ENCODE assay signal across 2 cellular contexts in genomic region chr16:83420206-83420760, GRCh38.
TF ChIP-seq lines count a peak whose summit lies in the region.

No MANE protein-coding gene starts in this region.

TF ChIP-seq in HepG2, 621 proteins besides CTCF, POLR2A, EP300 and RAD21 (continued from another document):
- 0 out of 2 replicates have a peak, but pooled peaks have one; percentile 20 for TF ChIP-seq PPARG (CRISPR knock-in tag; conservative IDR thresholded peaks at IDR 0.05)
- no peak for TF ChIP-seq PLRG1 (conservative IDR thresholded peaks at IDR 0.05)
- peak; percentile 95 for TF ChIP-seq MIER2 (CRISPR knock-in tag; IDR thresholded peaks at IDR 0.05)

TF ChIP-seq in SK-N-SH treated with all-trans-retinoic acid at 6 μM for 48 hours, 23 proteins besides CTCF, POLR2A, EP300 and RAD21 (continued from another document):
- no peak for TF ChIP-seq POU6F1 (CRISPR knock-in tag; IDR thresholded peaks at IDR 0.05; ENCODE audit: borderline replicate concordance, low read depth)
- no peak for TF ChIP-seq ZNF70 (CRISPR knock-in tag; IDR thresholded peaks at IDR 0.05)
- no peak for TF ChIP-seq TCF4 (CRISPR knock-in tag; IDR thresholded peaks at IDR 0.05; ENCODE audit: borderline replicate concordance)
- no peak for TF ChIP-seq GLIS3 (CRISPR knock-in tag; IDR thresholded peaks at IDR 0.05)
- TF ChIP-seq ZC3H10 (CRISPR knock-in tag; IDR thresholded peaks at IDR 0.05), result no peak
- TF ChIP-seq, protein P1, sequence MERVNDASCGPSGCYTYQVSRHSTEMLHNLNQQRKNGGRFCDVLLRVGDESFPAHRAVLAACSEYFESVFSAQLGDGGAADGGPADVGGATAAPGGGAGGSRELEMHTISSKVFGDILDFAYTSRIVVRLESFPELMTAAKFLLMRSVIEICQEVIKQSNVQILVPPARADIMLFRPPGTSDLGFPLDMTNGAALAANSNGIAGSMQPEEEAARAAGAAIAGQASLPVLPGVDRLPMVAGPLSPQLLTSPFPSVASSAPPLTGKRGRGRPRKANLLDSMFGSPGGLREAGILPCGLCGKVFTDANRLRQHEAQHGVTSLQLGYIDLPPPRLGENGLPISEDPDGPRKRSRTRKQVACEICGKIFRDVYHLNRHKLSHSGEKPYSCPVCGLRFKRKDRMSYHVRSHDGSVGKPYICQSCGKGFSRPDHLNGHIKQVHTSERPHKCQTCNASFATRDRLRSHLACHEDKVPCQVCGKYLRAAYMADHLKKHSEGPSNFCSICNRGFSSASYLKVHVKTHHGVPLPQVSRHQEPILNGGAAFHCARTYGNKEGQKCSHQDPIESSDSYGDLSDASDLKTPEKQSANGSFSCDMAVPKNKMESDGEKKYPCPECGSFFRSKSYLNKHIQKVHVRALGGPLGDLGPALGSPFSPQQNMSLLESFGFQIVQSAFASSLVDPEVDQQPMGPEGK (CRISPR knock-in tag; IDR thresholded peaks at IDR 0.05; ENCODE audit: borderline replicate concordance), result no peak
- TF ChIP-seq ARNTL (CRISPR knock-in tag; IDR thresholded peaks at IDR 0.05; ENCODE audit: borderline replicate concordance, low read depth), result no peak
- TF ChIP-seq BACH2 (CRISPR knock-in tag; IDR thresholded peaks at IDR 0.05; ENCODE audit: borderline replicate concordance), result no peak
- TF ChIP-seq CSDC2 (CRISPR knock-in tag; IDR thresholded peaks at IDR 0.05), result no peak
- no peak for TF ChIP-seq ZNF8 (CRISPR knock-in tag; IDR thresholded peaks at IDR 0.05)
